Comparison of ENCODE assay signal across 13 cellular contexts in the genomic region with DNA sequence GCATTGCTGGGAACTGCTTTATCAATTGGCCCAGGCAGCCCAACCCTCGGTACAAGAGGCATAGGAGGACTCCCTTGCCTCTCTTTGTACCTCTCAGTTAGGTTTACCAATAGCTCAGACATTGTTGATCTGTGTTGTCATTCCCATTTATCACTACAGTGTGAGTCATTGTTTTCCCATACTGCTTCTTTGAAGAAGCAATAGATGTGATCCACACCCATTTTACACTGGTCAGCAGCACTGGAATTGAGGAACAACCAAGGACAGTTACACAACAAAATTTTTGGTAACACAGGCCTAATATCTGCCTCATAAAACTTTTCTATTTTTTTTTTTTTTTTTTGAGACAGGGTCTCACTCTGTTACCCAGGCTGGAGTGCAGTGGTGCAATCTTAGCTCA.
DNase-seq lines count a peak whose midpoint lies in the region; ATAC-seq and TF ChIP-seq lines count a peak whose summit lies in the region.
"Had no signal": no experiment of that assay in that cellular context is flagged by ENCODE, and none has a peak within 500 bp of the region (broad histone marks: within the 10 kb centered on the region; RNA-seq: fewer than 3 reads in every experiment).

No MANE protein-coding gene starts in this region.

- H3K36me3 Mint-ChIP-seq in type B pancreatic cell = no peaks in the 10 kb centered on the region

- H3K36me3 ChIP-seq in fibroblast of lung (ENCODE audit: control insufficient read depth, insufficient read depth, low read length) = no peaks in the 10 kb centered on the region
- H3K36me3 ChIP-seq: prostate gland had no signal

- H3K4me1 Mint-ChIP-seq in type B pancreatic cell (ENCODE audit: unreplicated experiment) = no peaks in the 10 kb centered on the region

- peak; percentile 67 for ATAC-seq in sciatic nerve
- ATAC-seq: Right ventricle myocardium inferior had no signal

- no peak overlapping the region for H3K9ac ChIP-seq in fibroblast of lung (ENCODE audit: insufficient read depth, low read length)

- intact Hi-C loops in sciatic nerve (cut with DNase I) = no loop called here

- H2AFZ ChIP-seq in fibroblast of lung (ENCODE audit: low read length) = no peak overlapping the region

- no peaks in the 10 kb centered on the region for H3K4me1 ChIP-seq in fibroblast of lung (ENCODE audit: control insufficient read depth, extremely low read depth, insufficient read depth, low read length)
- H3K4me1 ChIP-seq: prostate gland had no signal

- H3K9me3 Mint-ChIP-seq in type B pancreatic cell = no peaks in the 10 kb centered on the region

- peak; percentile 73 for DNase-seq in GM04503 (ENCODE audit: low read depth)
- peak; percentile 11 for DNase-seq in NOMO-1 treated with DMSO at 0.1 percent for 48 hours (lab: John Stamatoyannopoulos, UW; ENCODE audit: unreplicated experiment)
- peak; percentile 74 to 79 for DNase-seq in fibroblast of lung (ENCODE audit: low read depth in 2 of 2)
- no peak for DNase-seq in sciatic nerve (ENCODE audit: low spot score)
- DNase-seq in DMS153 treated with DMSO at 0.1 percent for 48 hours (lab: John Stamatoyannopoulos, UW; ENCODE audit: unreplicated experiment) = no peak
- DNase-seq in DMS79 (lab: John Stamatoyannopoulos, UW) = no peak
- no peak for DNase-seq in NCI-H2081 treated with DMSO at 0.1 percent for 48 hours (lab: John Stamatoyannopoulos, UW)
- no peak for DNase-seq in type B pancreatic cell (ENCODE audit: extremely low spot score, unreplicated experiment)
- DNase-seq: effector CD8-positive, alpha-beta T cell; Kasumi-1; NCI-H2227 treated with DMSO at 0.1 percent for 48 hours had no signal

- H3K4me2 ChIP-seq in fibroblast of lung (ENCODE audit: extremely low read depth, insufficient read depth, low read length) = no peak overlapping the region

- no peaks in the 10 kb centered on the region for H4K20me1 ChIP-seq in fibroblast of lung (ENCODE audit: control insufficient read depth, extremely low read depth, insufficient read depth, low read length)

- no peak overlapping the region for H3K4me3 ChIP-seq in fibroblast of lung (replicated peaks in 1 of 4; ENCODE audit: control extremely low read depth in 1 of 4, insufficient read depth in 1 of 4, low read depth in 3 of 4, low read length in 4 of 4)
- H3K4me3 ChIP-seq: prostate gland had no signal

- H3K79me2 ChIP-seq in fibroblast of lung (ENCODE audit: control insufficient read depth, insufficient read depth, low read length) = no peaks in the 10 kb centered on the region

- TF ChIP-seq CTCF in fibroblast of lung (conservative IDR thresholded peaks at IDR 0.05 in 1 of 2, IDR thresholded peaks at IDR 0.05 in 1 of 2; ENCODE audit: low read depth in 1 of 2, low read length in 2 of 2) (no peak), type B pancreatic cell (conservative IDR thresholded peaks at IDR 0.05) (no peak)

- no peaks in the 10 kb centered on the region for H3K27me3 ChIP-seq in fibroblast of lung (ENCODE audit: control insufficient read depth, insufficient read depth, low read length)

- H3K27me3 Mint-ChIP-seq in type B pancreatic cell = no peaks in the 10 kb centered on the region

- H3K27ac ChIP-seq in fibroblast of lung (ENCODE audit: insufficient read depth, low read length) = no peak overlapping the region
- H3K27ac ChIP-seq: prostate gland had no signal

- no peaks in the 10 kb centered on the region for H3K9me3 ChIP-seq in fibroblast of lung (ENCODE audit: control insufficient read depth, insufficient read depth, low read depth, low read length)
- H3K9me3 ChIP-seq: prostate gland had no signal

- no peak overlapping the region for H3K4me3 Mint-ChIP-seq in type B pancreatic cell

- no peak overlapping the region for H3K27ac Mint-ChIP-seq in type B pancreatic cell

Comparison
In these comparisons a context has a peak if more than half of its experiments do, and no peak if none do; other contexts are left out.
1. DNase-seq: peak in GM04503 (single experiment), NOMO-1 treated with DMSO at 0.1 percent for 48 hours (single experiment) and fibroblast of lung (2 of 2); none in sciatic nerve (single experiment), DMS153 treated with DMSO at 0.1 percent for 48 hours (single experiment), DMS79 (single experiment), NCI-H2081 treated with DMSO at 0.1 percent for 48 hours (single experiment) and type B pancreatic cell (single experiment).